28 cellular contexts compared by ENCODE assay signal in the genomic region with DNA sequence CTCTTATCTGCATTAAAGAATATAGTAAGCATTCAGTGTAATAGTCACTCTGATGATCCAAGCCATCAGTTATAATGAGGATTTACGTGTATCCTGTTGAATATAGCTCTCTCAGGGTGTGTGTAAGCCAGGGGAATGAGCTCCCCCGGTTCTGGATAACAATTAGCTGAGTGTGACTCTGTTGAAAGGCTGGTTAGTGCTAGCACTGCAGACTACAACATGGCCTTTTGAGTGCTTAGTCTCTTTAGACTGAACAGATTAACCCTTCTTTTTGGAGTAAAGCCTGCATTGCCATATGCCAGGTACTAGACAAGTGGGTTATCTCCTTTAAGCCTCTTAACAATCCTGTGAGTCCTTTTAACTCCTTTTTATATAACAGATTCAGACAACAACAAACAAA.
"Had no signal": no experiment of that assay in that cellular context is flagged by ENCODE, and none has a peak within 500 bp of the region (broad histone marks: within the 10 kb centered on the region; RNA-seq: fewer than 3 reads in every experiment).

No MANE protein-coding gene starts in this region.

- H3K9me3 Mint-ChIP-seq: nephron, neural crest cell had no signal

- H3K9me3 ChIP-seq: left lung, lower lobe of right lung, neutrophil, right atrium auricular region, right lobe of liver, suprapubic skin, thoracic aorta, tibial artery, upper lobe of right lung had no signal

- H3K27me3 Mint-ChIP-seq: progenitor cell of endocrine pancreas had no signal

- ATAC-seq: left colon; left lung; lower lobe of right lung; naive thymus-derived CD8-positive, alpha-beta T cell; right lobe of liver; upper lobe of right lung had no signal

- H3K27ac ChIP-seq: left lung, lower lobe of right lung, neutrophil, right atrium auricular region, right lobe of liver, suprapubic skin, thoracic aorta, tibial artery, upper lobe of right lung had no signal

- H3K36me3 ChIP-seq: left lung, lower lobe of right lung, neutrophil, right atrium auricular region, right lobe of liver, suprapubic skin, thoracic aorta, tibial artery, upper lobe of right lung had no signal

- H3K4me3 ChIP-seq: left lung, lower lobe of right lung, right atrium auricular region, right lobe of liver, smooth muscle cell, suprapubic skin, thoracic aorta, tibial artery, upper lobe of right lung had no signal

- H3K4me1 ChIP-seq: left lung, right atrium auricular region, right lobe of liver, suprapubic skin, tibial artery, upper lobe of right lung had no signal

- DNase-seq: hypothalamus; immature natural killer cell; kidney; left colon; lower lobe of right lung; mammary epithelial cell; mesenchymal stem cell; naive thymus-derived CD8-positive, alpha-beta T cell; occipital lobe; right lobe of liver; stimulated activated CD4-positive, alpha-beta T cell treated with anti-CD3 and anti-CD28 coated beads, Interleukin-1b, Interleukin-23, amount 100 ng/mL, for 48 hours; stimulated activated CD4-positive, alpha-beta T cell treated with anti-CD3 and anti-CD28 coated beads, Interleukin-2, amount 100 ng/mL, for 48 hours; stimulated activated CD4-positive, alpha-beta T cell treated with anti-CD3 and anti-CD28 coated beads, Interleukin-4, amount 100 ng/mL, for 4 hours; stimulated activated CD8-positive, alpha-beta memory T cell treated with anti-CD3 and anti-CD28 coated beads, Interleukin-4, amount 100 ng/mL, for 48 hours; stimulated activated naive CD4-positive, alpha-beta T cell; tibial artery; trophoblast cell; upper lobe of right lung had no signal

- H3K4me3 Mint-ChIP-seq: immature natural killer cell; naive thymus-derived CD8-positive, alpha-beta T cell; nephron; neural crest cell; stimulated activated naive CD8-positive, alpha-beta T cell treated with anti-CD3 and anti-CD28 coated beads, Interleukin-15, Interleukin-2, amounts not matched to agents 100 ng/mL and 50 ng/mL, for 24 hours had no signal

- H3K27ac Mint-ChIP-seq: immature natural killer cell; naive thymus-derived CD8-positive, alpha-beta T cell; nephron; progenitor cell of endocrine pancreas; stimulated activated naive CD8-positive, alpha-beta T cell treated with anti-CD3 and anti-CD28 coated beads, Interleukin-15, Interleukin-2, amounts not matched to agents 100 ng/mL and 50 ng/mL, for 24 hours had no signal

- H3K36me3 Mint-ChIP-seq: immature natural killer cell; naive thymus-derived CD8-positive, alpha-beta T cell had no signal

- H3K27me3 ChIP-seq: left lung, neutrophil, right atrium auricular region, right lobe of liver, suprapubic skin, tibial artery, upper lobe of right lung had no signal

- H3K4me2 ChIP-seq: smooth muscle cell had no signal

- H3K4me1 Mint-ChIP-seq: immature natural killer cell; naive thymus-derived CD8-positive, alpha-beta T cell; neural crest cell had no signal
